ENCODE assay signal across 8 cellular contexts in the genomic region with DNA sequence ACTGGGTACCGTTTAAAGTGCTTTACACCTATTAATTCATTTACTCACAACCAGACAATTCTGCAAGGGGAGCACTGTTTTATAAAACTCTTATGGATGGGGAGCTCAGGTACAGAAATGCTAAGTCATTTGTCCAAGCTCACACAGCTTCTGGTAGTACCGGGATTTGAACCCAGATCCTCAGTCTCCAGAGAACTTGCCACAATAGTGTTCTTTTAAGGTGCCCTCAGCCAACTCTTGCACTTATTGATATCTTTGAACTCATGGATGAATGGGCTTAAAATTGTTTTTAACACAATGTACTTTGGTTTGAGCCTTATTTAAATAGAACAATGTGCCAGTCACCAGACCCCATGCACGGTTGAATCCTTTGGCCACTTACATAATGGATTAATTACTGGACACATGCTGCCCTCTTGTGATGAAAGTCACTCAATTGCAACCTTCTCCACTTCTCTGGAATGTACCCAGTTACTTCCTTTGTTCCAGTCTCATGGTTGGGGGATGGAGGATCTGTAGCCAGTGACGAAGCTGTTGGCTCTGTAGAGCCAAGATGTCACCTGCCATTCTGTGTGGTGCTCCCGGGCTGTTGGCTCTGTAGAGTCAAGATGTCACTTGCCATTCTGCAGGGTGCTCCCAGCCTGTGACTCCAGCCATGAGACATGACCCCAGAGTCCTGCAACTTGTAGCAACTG.
DNase-seq lines count a peak whose midpoint lies in the region; ATAC-seq and TF ChIP-seq lines count a peak whose summit lies in the region.

No MANE protein-coding gene starts in this region.

- no peaks in the 10 kb centered on the region for H3K4me1 Mint-ChIP-seq in natural killer cell

- H3K4me2 ChIP-seq in fibroblast of lung (ENCODE audit: extremely low read depth, insufficient read depth, low read length): no peak overlapping the region

- DNase-seq in DMS53 (lab: John Stamatoyannopoulos, UW) (peak; percentile 91), KBM-7 (peak; percentile 63), SK-N-DZ (ENCODE audit: low spot score) (peak; percentile 56), fibroblast of lung (ENCODE audit: low read depth in 2 of 2) (peak; percentile 78 to 88), natural killer cell (no peak), mesenteric fat pad (ENCODE audit: low spot score) (no peak)
- no peak for DNase-seq in activated CD4-positive, CD25-positive, alpha-beta regulatory T cell treated with anti-CD3 and anti-CD28 coated beads, Interleukin-2, amount 50 U/mL, for 72 hours

- H3K4me1 ChIP-seq in fibroblast of lung (ENCODE audit: control insufficient read depth, extremely low read depth, insufficient read depth, low read length): no peaks in the 10 kb centered on the region

- H3K4me3 Mint-ChIP-seq in natural killer cell: no peak overlapping the region

- H3K27ac Mint-ChIP-seq in natural killer cell: no peak overlapping the region

- no peaks in the 10 kb centered on the region for H3K36me3 ChIP-seq in fibroblast of lung (ENCODE audit: control insufficient read depth, insufficient read depth, low read length)

- H3K9ac ChIP-seq in fibroblast of lung (ENCODE audit: insufficient read depth, low read length): no peak overlapping the region

- H3K79me2 ChIP-seq in fibroblast of lung (ENCODE audit: control insufficient read depth, insufficient read depth, low read length): no peaks in the 10 kb centered on the region

- no peaks in the 10 kb centered on the region for H3K36me3 Mint-ChIP-seq in natural killer cell

- in situ Hi-C loops in KBM-7 (cut with MboI; ENCODE audit: low pct_unique_long_range_greater_than_20kb, low sequenced_read_pairs): no loop called here

- H3K27me3 Mint-ChIP-seq in natural killer cell (ENCODE audit: low read depth in 2 of 2): no peaks in the 10 kb centered on the region

- no peak overlapping the region for H3K27ac ChIP-seq in fibroblast of lung (ENCODE audit: insufficient read depth, low read length)

- ATAC-seq in natural killer cell (peak in 2 of 3 donors; percentile 69 to 76), GM21360 (IDR thresholded peaks at IDR 0.05; ENCODE audit: unreplicated experiment) (no peak)

- peak; percentile 48 to 58 for TF ChIP-seq CTCF in fibroblast of lung (conservative IDR thresholded peaks at IDR 0.05 in 1 of 2, IDR thresholded peaks at IDR 0.05 in 1 of 2; ENCODE audit: low read depth in 1 of 2, low read length in 2 of 2)
- TF ChIP-seq CTCF in natural killer cell (IDR thresholded peaks at IDR 0.05): peak; percentile 38

- no peak overlapping the region for H3K4me3 ChIP-seq in fibroblast of lung (replicated peaks in 1 of 4; ENCODE audit: control extremely low read depth in 1 of 4, insufficient read depth in 1 of 4, low read depth in 3 of 4, low read length in 4 of 4)

- no peak overlapping the region for H2AFZ ChIP-seq in fibroblast of lung (ENCODE audit: low read length)

- no peaks in the 10 kb centered on the region for H4K20me1 ChIP-seq in fibroblast of lung (ENCODE audit: control insufficient read depth, extremely low read depth, insufficient read depth, low read length)

- no peaks in the 10 kb centered on the region for H3K9me3 Mint-ChIP-seq in natural killer cell

- intact Hi-C loops in natural killer cell (cut with micrococcal nuclease): loop anchor here (1.0 to 2.0 kb wide), 2 partner anchors 137 to 248 kb away; no protein-coding TSS in a partner anchor

- no peaks in the 10 kb centered on the region for H3K9me3 ChIP-seq in fibroblast of lung (ENCODE audit: control insufficient read depth, insufficient read depth, low read depth, low read length)

- no peaks in the 10 kb centered on the region for H3K27me3 ChIP-seq in fibroblast of lung (ENCODE audit: control insufficient read depth, insufficient read depth, low read length)

Comparison
In these comparisons a context has a peak if more than half of its experiments do, and no peak if none do; other contexts are left out.
1. DNase-seq: peak in DMS53 (single experiment), KBM-7 (single experiment), SK-N-DZ (single experiment) and fibroblast of lung (2 of 2); none in natural killer cell (single experiment), mesenteric fat pad (single experiment) and activated CD4-positive, CD25-positive, alpha-beta regulatory T cell treated with anti-CD3 and anti-CD28 coated beads, Interleukin-2, amount 50 U/mL, for 72 hours (single experiment).